Comparison of ENCODE assay signal across 16 cellular contexts in the genomic region with DNA sequence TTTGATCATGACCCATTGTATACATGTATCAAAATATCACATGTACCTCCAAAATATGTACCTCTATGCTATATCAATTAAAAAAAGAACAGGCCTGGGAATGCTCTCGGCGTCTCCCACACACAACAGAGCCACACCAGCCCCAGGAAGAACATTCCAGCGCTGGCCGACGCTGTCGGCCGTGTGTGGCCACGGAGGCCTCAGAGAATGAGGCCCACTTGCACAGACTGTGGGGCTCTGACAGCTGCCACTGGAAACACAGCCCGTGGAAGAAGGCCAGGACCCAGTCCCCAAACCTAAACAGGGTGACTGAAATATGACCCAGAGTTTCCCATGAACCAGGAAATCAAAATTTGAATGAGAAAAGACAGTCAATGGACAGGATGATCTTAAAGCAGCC.
"Had no signal": no experiment of that assay in that cellular context is flagged by ENCODE, and none has a peak within 500 bp of the region (broad histone marks: within the 10 kb centered on the region; RNA-seq: fewer than 3 reads in every experiment).

No MANE protein-coding gene starts in this region.

- H3K27ac Mint-ChIP-seq: type B pancreatic cell had no signal

- ATAC-seq: gastrocnemius medialis; naive thymus-derived CD4-positive, alpha-beta T cell; psoas muscle; sciatic nerve had no signal

- H3K4me3 Mint-ChIP-seq: naive thymus-derived CD4-positive, alpha-beta T cell; type B pancreatic cell had no signal

- H3K4me3 ChIP-seq: esophagus muscularis mucosa, gastrocnemius medialis, left ventricle myocardium inferior, psoas muscle, skin epidermis had no signal

- H3K36me3 ChIP-seq: esophagus muscularis mucosa, gastrocnemius medialis, left ventricle myocardium inferior, neutrophil had no signal

- H3K27me3 Mint-ChIP-seq: naive thymus-derived CD4-positive, alpha-beta T cell; type B pancreatic cell had no signal

- DNase-seq: effector memory CD4-positive, alpha-beta T cell; gastrocnemius medialis; islet precursor cell; left ventricle myocardium inferior; mesendoderm; naive thymus-derived CD4-positive, alpha-beta T cell; psoas muscle; retina; stimulated activated CD4-positive, alpha-beta T cell treated with anti-CD3 and anti-CD28 coated beads, Interleukin-12 subunit alpha, Interleukin-12 subunit beta, amount 100 ng/mL, for 4 hours; stimulated activated naive CD4-positive, alpha-beta T cell treated with Interleukin-2 at 50 U/mL for 16 hours had no signal

- H3K9me3 ChIP-seq: esophagus muscularis mucosa, gastrocnemius medialis, left ventricle myocardium inferior, neutrophil, psoas muscle had no signal

- H3K27ac ChIP-seq: epithelial cell of prostate, esophagus muscularis mucosa, gastrocnemius medialis, left ventricle myocardium inferior, neutrophil, psoas muscle had no signal

- H3K9me3 Mint-ChIP-seq: naive thymus-derived CD4-positive, alpha-beta T cell; type B pancreatic cell had no signal

- H3K27me3 ChIP-seq: esophagus muscularis mucosa, gastrocnemius medialis, neutrophil had no signal
